29 cellular contexts compared by ENCODE assay signal in the genomic region with DNA sequence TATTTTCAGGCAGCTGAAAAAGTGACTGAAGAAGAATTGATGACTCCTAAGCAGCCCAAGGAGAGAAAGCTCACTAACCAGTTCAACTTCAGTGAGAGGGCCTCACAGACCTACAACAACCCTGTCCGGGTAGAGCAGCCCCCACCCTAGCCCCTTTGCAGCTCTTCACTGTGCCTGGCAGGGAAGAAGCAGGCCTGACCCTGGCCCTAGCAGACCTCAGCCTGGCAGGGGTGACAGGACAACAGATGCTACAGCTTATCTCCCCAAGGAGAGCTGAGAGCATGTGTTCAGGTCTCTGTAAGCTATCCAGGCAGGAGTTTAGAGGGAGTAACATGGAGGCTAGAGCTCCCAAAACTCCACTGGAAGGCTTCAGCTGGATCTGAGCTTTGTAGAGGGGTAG. TPM values are rescaled to one million over a fixed set of nuclear protein-coding genes. Genes with fewer than 3 reads are reported as not detected.
"Had no signal": no experiment of that assay in that cellular context is flagged by ENCODE, and none has a peak within 500 bp of the region (broad histone marks: within the 10 kb centered on the region; RNA-seq: fewer than 3 reads in every experiment).

No MANE protein-coding gene starts in this region.

- ATAC-seq: left colon, left lung, lower lobe of right lung, pancreas, right cardiac atrium, sciatic nerve had no signal

- H3K4me3 Mint-ChIP-seq: immature natural killer cell; mesothelial cell of epicardium; naive B cell; nephron; neural crest cell; stimulated activated effector memory CD8-positive, alpha-beta T cell treated with anti-CD3 and anti-CD28 coated beads, Interleukin-12 subunit alpha, Interleukin-12 subunit beta, amount 100 ng/mL, for 72 hours; stimulated activated naive CD8-positive, alpha-beta T cell treated with anti-CD3 and anti-CD28 coated beads, Interleukin-15, Interleukin-2, amounts not matched to agents 100 ng/mL and 50 ng/mL, for 24 hours; type B pancreatic cell had no signal

- H3K27me3 ChIP-seq: pancreas, tibial nerve, uterus had no signal

- H3K36me3 Mint-ChIP-seq: immature natural killer cell; mesothelial cell of epicardium; naive B cell; stimulated activated effector memory CD8-positive, alpha-beta T cell treated with anti-CD3 and anti-CD28 coated beads, Interleukin-12 subunit alpha, Interleukin-12 subunit beta, amount 100 ng/mL, for 72 hours; type B pancreatic cell had no signal

- H3K27ac ChIP-seq: left lung, lower lobe of right lung, pancreas, prostate gland, skin epidermis, tibial nerve, uterus had no signal

- H3K4me1 Mint-ChIP-seq: immature natural killer cell, mesothelial cell of epicardium, naive B cell, nephron had no signal

- DNase-seq: hypothalamus; immature natural killer cell; kidney; left colon; left lung; lower lobe of right lung; mammary epithelial cell; mesenchymal stem cell; naive B cell; nucleus accumbens; pancreas; retina; right cardiac atrium; stimulated activated CD4-positive, alpha-beta T cell treated with anti-CD3 and anti-CD28 coated beads, Interleukin-4, amount 100 ng/mL, for 24 hours; stimulated activated naive CD4-positive, alpha-beta T cell; uterus had no signal

- H3K27ac Mint-ChIP-seq: immature natural killer cell; mesothelial cell of epicardium; nephron; stimulated activated effector memory CD8-positive, alpha-beta T cell treated with anti-CD3 and anti-CD28 coated beads, Interleukin-12 subunit alpha, Interleukin-12 subunit beta, amount 100 ng/mL, for 72 hours; stimulated activated naive CD8-positive, alpha-beta T cell treated with anti-CD3 and anti-CD28 coated beads, Interleukin-15, Interleukin-2, amounts not matched to agents 100 ng/mL and 50 ng/mL, for 24 hours; type B pancreatic cell had no signal

- H3K9me3 Mint-ChIP-seq: immature natural killer cell; mesothelial cell of epicardium; naive B cell; nephron; neural crest cell; stimulated activated effector memory CD8-positive, alpha-beta T cell treated with anti-CD3 and anti-CD28 coated beads, Interleukin-12 subunit alpha, Interleukin-12 subunit beta, amount 100 ng/mL, for 72 hours; stimulated activated naive CD8-positive, alpha-beta T cell treated with anti-CD3 and anti-CD28 coated beads, Interleukin-15, Interleukin-2, amounts not matched to agents 100 ng/mL and 50 ng/mL, for 24 hours; type B pancreatic cell had no signal

- H3K4me3 ChIP-seq: left lung, lower lobe of right lung, pancreas, prostate gland, skin epidermis, tibial nerve, uterus had no signal

RNA-seq across cellular contexts. Expression of a gene that starts 31.8 kb away (rescaled TPM):
- total RNA-seq: left colon, liver, mammary epithelial cell, mesothelial cell of epicardium, mononuclear cell, right cardiac atrium, ureter had no signal
